Comparison of ENCODE assay signal across 8 cellular contexts in the genomic region with DNA sequence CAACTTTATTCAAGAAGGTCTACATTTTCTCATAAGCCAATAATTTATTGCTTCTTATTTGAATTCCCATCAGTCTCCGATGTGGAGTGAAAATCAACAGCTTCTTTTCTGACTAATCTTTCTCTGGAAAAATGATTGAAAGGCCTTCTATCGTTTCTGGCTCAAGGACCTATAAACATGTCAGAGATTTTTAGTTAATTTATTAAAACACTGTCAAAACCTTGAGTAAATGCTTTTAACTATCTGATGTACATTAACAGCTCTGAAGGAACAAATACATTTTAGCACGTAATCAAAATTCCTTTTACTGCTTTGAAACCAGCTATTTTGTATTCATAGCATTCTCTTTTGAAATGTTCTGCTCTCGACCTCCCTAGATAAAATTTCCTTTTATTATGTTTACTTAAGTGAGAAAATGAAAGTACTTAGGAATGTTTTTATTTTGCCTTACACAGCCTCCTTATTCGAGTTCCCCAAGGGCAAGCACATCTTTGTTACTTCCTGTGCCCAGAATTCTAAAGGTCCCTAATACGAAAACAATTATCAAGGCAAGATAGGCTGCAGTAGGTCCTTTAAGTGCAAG. TPM values are rescaled to one million over a fixed set of nuclear protein-coding genes. Genes with fewer than 3 reads are reported as not detected.
DNase-seq lines count a peak whose midpoint lies in the region; ATAC-seq and TF ChIP-seq lines count a peak whose summit lies in the region.

No MANE protein-coding gene starts in this region.

- H3K4me2 ChIP-seq in BLaER1 treated with 17β-estradiol and CSF1 and Interleukin-3, amounts not matched to agents 10 nM and 100 nM: peak overlapping the region; percentile 67 to 97 (median 90)
- H3K4me2 ChIP-seq in IMR-90 (ENCODE audit: low read depth, low read length): peak overlapping the region; percentile 97
- no peak overlapping the region for H3K4me2 ChIP-seq in neuronal stem cell (ENCODE audit: insufficient read depth, low read length, poor library complexity, severe bottlenecking)

- no peak for TF ChIP-seq CTCF in IMR-90 (conservative IDR thresholded peaks at IDR 0.05; ENCODE audit: low read depth, low read length)
- TF ChIP-seq CTCF in brain microvascular endothelial cell (IDR thresholded peaks at IDR 0.05; ENCODE audit: low read depth, low read length, missing control alignments): no peak

- intact Hi-C loops in IMR-90 (cut with micrococcal nuclease): no loop called here

- H2AK5ac ChIP-seq in IMR-90 (ENCODE audit: low read depth, low read length) (no peak overlapping the region), neuronal stem cell (ENCODE audit: low read depth, low read length) (no peak overlapping the region)

- H3K27ac ChIP-seq in BLaER1 treated with 17β-estradiol and CSF1 and Interleukin-3, amounts not matched to agents 10 nM and 100 nM: peak overlapping the region; percentile 61 to 100 (median 100); a peak in 19 of 22 replicates
- H3K27ac ChIP-seq in IMR-90 (ENCODE audit: insufficient read depth, low read length) (peak overlapping the region; percentile 76; the same call in 1 of the 2 replicates), brain microvascular endothelial cell (peak overlapping the region; percentile 42), neuronal stem cell (replicated peaks; ENCODE audit: low read length) (no peak overlapping the region)

- peak overlapping the region in 6 of 10 experiments; percentile 1 to 35 (median 22); a peak in 7 of 20 replicates for H3K4me3 ChIP-seq in BLaER1 treated with 17β-estradiol and CSF1 and Interleukin-3, amounts not matched to agents 10 nM and 100 nM
- H3K4me3 ChIP-seq in IMR-90 (ENCODE audit: insufficient read depth, low read depth, low read length) (peak overlapping the region; percentile 24; the same call in 1 of the 2 replicates), brain microvascular endothelial cell (ENCODE audit: low read depth, low read length) (no peak overlapping the region), neuronal stem cell (ENCODE audit: low read length in 2 of 2) (no peak overlapping the region)

- peak overlapping the region; percentile 5 for H3K56ac ChIP-seq in IMR-90 (ENCODE audit: extremely low read depth, insufficient read depth, low read length)

- H4K5ac ChIP-seq in IMR-90 (ENCODE audit: low read depth, low read length): peak overlapping the region; percentile 33; the same call in 1 of the 2 replicates

- H3K23ac ChIP-seq in IMR-90 (ENCODE audit: low read depth, low read length): no peak overlapping the region
- no peak overlapping the region for H3K23ac ChIP-seq in neuronal stem cell (ENCODE audit: low read depth, low read length, poor library complexity)

- dilution Hi-C loops in IMR-90 (cut with HindIII; ENCODE audit: low sequenced_read_pairs, unreplicated experiment): no loop called here

- ATAC-seq in IMR-90 (ENCODE audit: low read depth): no peak
- no peak for ATAC-seq in GM21723 (IDR thresholded peaks at IDR 0.05; ENCODE audit: unreplicated experiment)

- peaks cover 0 to 5% (median 2%) of the 10 kb centered on the region in 11 experiments; a peak in 6 of 22 replicates for H3K36me3 ChIP-seq in BLaER1 treated with 17β-estradiol and CSF1 and Interleukin-3, amounts not matched to agents 10 nM and 100 nM
- H3K36me3 ChIP-seq in IMR-90 (ENCODE audit: control insufficient read depth, insufficient read depth, low read length) (no peaks in the 10 kb centered on the region), brain microvascular endothelial cell (replicated peaks) (no peaks in the 10 kb centered on the region), neuronal stem cell (replicated peaks in 1 of 2; ENCODE audit: control insufficient read depth in 2 of 2, insufficient read depth in 2 of 2, low read length in 2 of 2) (peaks cover 0 to 2% of the 10 kb centered on the region in 2 donors)

- H2BK120ac ChIP-seq in IMR-90 (ENCODE audit: low read depth, low read length) (peak overlapping the region; percentile 36), neuronal stem cell (ENCODE audit: low read depth, low read length) (no peak overlapping the region)

- no peak for TF ChIP-seq POLR2A in IMR-90 (IDR thresholded peaks at IDR 0.05; ENCODE audit: low read depth, low read length)

- POLR2A ChIA-PET in IMR-90 (lab: Charles Lee; ENCODE audit: unreplicated experiment): no interaction called here

- H2BK12ac ChIP-seq in neuronal stem cell (ENCODE audit: low read length): no peak overlapping the region

- CTCF ChIA-PET in IMR-90 (lab: Yijun Ruan, JAX): interaction anchor here (0.5 to 1.1 kb wide), 2 partner anchors 19 to 44 kb away, joined by 4 to 8 read pairs; no protein-coding TSS in a partner anchor

- H4K8ac ChIP-seq in IMR-90 (ENCODE audit: low read depth in 2 of 2, low read length in 2 of 2) (peak overlapping the region; percentile 10 to 43; a peak in 2 of 4 replicates), neuronal stem cell (ENCODE audit: low read depth, low read length) (no peak overlapping the region)

- H4K20me1 ChIP-seq in BLaER1 treated with 17β-estradiol and CSF1 and Interleukin-3, amounts not matched to agents 10 nM and 100 nM: peaks cover 9 to 12% (median 11%) of the 10 kb centered on the region in 11 experiments
- H4K20me1 ChIP-seq in IMR-90 (ENCODE audit: insufficient read depth, low read length): peaks cover 10% of the 10 kb centered on the region

- H2AK9ac ChIP-seq in IMR-90 (replicated peaks; ENCODE audit: low read depth, low read length, poor library complexity): no peak overlapping the region

- peak overlapping the region; percentile 44 for H2BK20ac ChIP-seq in IMR-90 (ENCODE audit: low read depth, low read length)

- peaks cover 0 to 5% of the 10 kb centered on the region in 2 experiments; a peak in 1 of 4 replicates for H3K79me1 ChIP-seq in IMR-90 (ENCODE audit: low read depth in 1 of 2, low read length in 2 of 2)
- no peaks in the 10 kb centered on the region for H3K79me1 ChIP-seq in neuronal stem cell (ENCODE audit: low read depth, low read length)

- no peaks in the 10 kb centered on the region for H3K9me3 ChIP-seq in BLaER1 treated with 17β-estradiol and CSF1 and Interleukin-3, amounts not matched to agents 10 nM and 100 nM (replicated peaks in 1 of 11)
- H3K9me3 ChIP-seq in IMR-90 (ENCODE audit: control insufficient read depth, insufficient read depth, low read length) (no peaks in the 10 kb centered on the region), neuronal stem cell (replicated peaks in 1 of 2; ENCODE audit: control insufficient read depth in 2 of 2, insufficient read depth in 1 of 2, low read depth in 1 of 2, low read length in 2 of 2) (no peaks in the 10 kb centered on the region)

- no CpG with 5 or more reads among the region's 6 CpGs for WGBS in IMR-90 (ENCODE audit: extremely low coverage in 2 of 2, insufficient read length in 1 of 2), 2 experiments
- WGBS in neuronal stem cell (ENCODE audit: extremely low coverage in 2 of 2, insufficient read length in 2 of 2, insufficient replicate concordance in 1 of 2), 2 donors: no CpG with 5 or more reads among the region's 6 CpGs

- peak; percentile 22 for DNase-seq in IMR-90
- no peak for DNase-seq in brain microvascular endothelial cell
- DNase-seq in neuronal stem cell (ENCODE audit: low spot score): no peak
- DNase-seq in RKO (ENCODE audit: low spot score): no peak
- no peak for DNase-seq in SIG-M5 (lab: John Stamatoyannopoulos, UW)
- DNase-seq in activated CD4-positive, alpha-beta T cell treated with anti-CD3 and anti-CD28 coated beads for 4 hours: no peak

- H3K14ac ChIP-seq in IMR-90 (replicated peaks; ENCODE audit: low read depth, low read length): no peak overlapping the region
- H3K14ac ChIP-seq in neuronal stem cell (ENCODE audit: low read length): no peak overlapping the region

- H2BK15ac ChIP-seq in IMR-90 (ENCODE audit: low read depth, low read length) (no peak overlapping the region), neuronal stem cell (ENCODE audit: low read length) (no peak overlapping the region)

- no peaks in the 10 kb centered on the region for H3K27me3 ChIP-seq in BLaER1 treated with 17β-estradiol and CSF1 and Interleukin-3, amounts not matched to agents 10 nM and 100 nM
- no peaks in the 10 kb centered on the region for H3K27me3 ChIP-seq in IMR-90 (ENCODE audit: control insufficient read depth, insufficient read depth, low read length)
- no peaks in the 10 kb centered on the region for H3K27me3 ChIP-seq in brain microvascular endothelial cell (replicated peaks)
- no peaks in the 10 kb centered on the region for H3K27me3 ChIP-seq in neuronal stem cell (ENCODE audit: control insufficient read depth in 3 of 3, insufficient read depth in 3 of 3, low read depth in 1 of 3, low read length in 3 of 3)

- H3K9ac ChIP-seq in BLaER1 treated with 17β-estradiol and CSF1 and Interleukin-3, amounts not matched to agents 10 nM and 100 nM: peak overlapping the region; percentile 45 to 100 (median 59); a peak in 17 of 22 replicates
- H3K9ac ChIP-seq in IMR-90 (ENCODE audit: low read depth, low read length) (peak overlapping the region; percentile 58; the same call in 1 of the 2 replicates), neuronal stem cell (ENCODE audit: low read depth, low read length, poor library complexity) (no peak overlapping the region)

- in situ Hi-C loops in IMR-90 (cut with MboI; ENCODE audit: low sequenced_read_pairs): no loop called here
- in situ Hi-C loops in brain microvascular endothelial cell (cut with HindIII; ENCODE audit: low pct_ligation_motif_present, low sequenced_read_pairs): no loop called here

- H2BK5ac ChIP-seq in IMR-90 (ENCODE audit: low read depth, low read length, poor library complexity, severe bottlenecking) (peak overlapping the region; percentile 80), neuronal stem cell (ENCODE audit: low read length) (no peak overlapping the region)

- no TSS peak for BruUV-seq in IMR-90 (replicated peaks; lab: Mats Ljungman, UMichigan)

- H4K91ac ChIP-seq in IMR-90 (ENCODE audit: insufficient read depth, low read depth, low read length) (peak overlapping the region; percentile 14; the same call in 1 of the 2 replicates), neuronal stem cell (ENCODE audit: low read depth, low read length, poor library complexity) (no peak overlapping the region)

- peaks cover 40 to 50% (median 48%) of the 10 kb centered on the region in 10 experiments for H3K4me1 ChIP-seq in BLaER1 treated with 17β-estradiol and CSF1 and Interleukin-3, amounts not matched to agents 10 nM and 100 nM
- H3K4me1 ChIP-seq in IMR-90 (ENCODE audit: control insufficient read depth, insufficient read depth, low read length) (peaks cover 9% of the 10 kb centered on the region), neuronal stem cell (ENCODE audit: control insufficient read depth in 2 of 2, insufficient read depth in 1 of 2, low read depth in 1 of 2, low read length in 2 of 2) (peaks cover 0 to 18% of the 10 kb centered on the region in 2 donors)

- TF ChIP-seq RAD21 in IMR-90 (IDR thresholded peaks at IDR 0.05; ENCODE audit: low read length): no peak

- H3K18ac ChIP-seq in IMR-90 (ENCODE audit: low read depth, low read length): peak overlapping the region; percentile 83
- H3K18ac ChIP-seq in neuronal stem cell (ENCODE audit: low read length): no peak overlapping the region

- H3K4ac ChIP-seq in IMR-90 (ENCODE audit: low read depth, low read length) (peak overlapping the region; percentile 5; the same call in 1 of the 2 replicates), neuronal stem cell (ENCODE audit: low read length) (no peak overlapping the region)

- H2AFZ ChIP-seq in IMR-90 (replicated peaks; ENCODE audit: low read length, poor library complexity) (no peak overlapping the region), neuronal stem cell (ENCODE audit: low read length) (peak overlapping the region; percentile 65)

- no peaks in the 10 kb centered on the region for H3K9me1 ChIP-seq in IMR-90 (ENCODE audit: insufficient read depth, low read length)

RNA-seq across cellular contexts. Expression of gene ZFX, which starts 3.2 kb away (rescaled TPM):
- 99.3 and 141 TPM in 2 replicates for total RNA-seq in IMR-90 (2012; rRNA removed)
- polyA plus RNA-seq in IMR-90 (2012; rRNA removed): 12.0 and 16.0 TPM in 2 replicates
- polyA plus RNA-seq in IMR-90 (2012; cell fraction: cytosol; rRNA removed): 3.6 and 5.2 TPM in 2 replicates
- 4.1 and 28.6 TPM in 2 replicates for polyA plus RNA-seq in IMR-90 (2012; cell fraction: nucleus; rRNA removed; ENCODE audit: low replicate concordance)
- polyA plus RNA-seq in neuronal stem cell (2013, experiment 1 of 2): 9.8 TPM
- polyA plus RNA-seq in neuronal stem cell (2013, experiment 2 of 2): 10.2 TPM

Comparison
In these comparisons a context has a peak if more than half of its experiments do, and no peak if none do; other contexts are left out.
1. H3K4me3 ChIP-seq: peak in BLaER1 treated with 17β-estradiol and CSF1 and Interleukin-3, amounts not matched to agents 10 nM and 100 nM (6 of 10) and IMR-90 (single experiment); none in brain microvascular endothelial cell (single experiment) and neuronal stem cell (0 of 2).